17 cellular contexts compared by ENCODE assay signal in genomic region chr1:34915521-34915920, GRCh38. TPM values are rescaled to one million over a fixed set of nuclear protein-coding genes. Genes with fewer than 3 reads are reported as not detected.
"Had no signal": no experiment of that assay in that cellular context is flagged by ENCODE, and none has a peak within 500 bp of the region (broad histone marks: within the 10 kb centered on the region; RNA-seq: fewer than 3 reads in every experiment).

No MANE protein-coding gene starts in this region.

- H3K4me1 ChIP-seq: ascending aorta, left lung, prostate gland had no signal

- H3K4me3 ChIP-seq: ascending aorta, dorsolateral prefrontal cortex, left lung, prostate gland had no signal

- DNase-seq: activated CD4-positive, CD25-positive, alpha-beta regulatory T cell treated with anti-CD3 and anti-CD28 coated beads, Interleukin-2, amount 50 U/mL, for 72 hours; activated naive CD4-positive, alpha-beta T cell treated with anti-CD3 and anti-CD28 coated beads, Interleukin-2, amount 10 ng/mL, durations not matched to agents 7 days and 5 days; activated T-cell treated with anti-CD3 and anti-CD28 coated beads for 4 hours; left lung; mammary epithelial cell; small intestine; stimulated activated CD4-positive, alpha-beta T cell treated with anti-CD3 and anti-CD28 coated beads, Interleukin-4, amount 100 ng/mL, for 4 hours; stimulated activated CD8-positive, alpha-beta memory T cell treated with anti-CD3 and anti-CD28 coated beads, Interleukin-4, amount 100 ng/mL, for 48 hours; stimulated activated naive CD8-positive, alpha-beta T cell treated with anti-CD3 and anti-CD28 coated beads, Interleukin-15, Interleukin-2, amounts not matched to agents 100 U/mL and 50 U/mL, for 24 hours; T-helper 9 cell had no signal

- H3K27me3 ChIP-seq: ascending aorta had no signal

- H3K27ac Mint-ChIP-seq: activated naive CD4-positive, alpha-beta T cell treated with anti-CD3 and anti-CD28 coated beads, Interleukin-2, amount 10 ng/mL, durations not matched to agents 7 days and 5 days; type B pancreatic cell had no signal

- H3K9me3 ChIP-seq: ascending aorta, left lung, prostate gland had no signal

- H3K4me3 Mint-ChIP-seq: activated naive CD4-positive, alpha-beta T cell treated with anti-CD3 and anti-CD28 coated beads, Interleukin-2, amount 10 ng/mL, durations not matched to agents 7 days and 5 days; neural crest cell; type B pancreatic cell had no signal

- H3K27ac ChIP-seq: ascending aorta, left lung, prostate gland had no signal

- H3K36me3 Mint-ChIP-seq: activated naive CD4-positive, alpha-beta T cell treated with anti-CD3 and anti-CD28 coated beads, Interleukin-2, amount 10 ng/mL, durations not matched to agents 7 days and 5 days; type B pancreatic cell had no signal

- H3K4me1 Mint-ChIP-seq: activated naive CD4-positive, alpha-beta T cell treated with anti-CD3 and anti-CD28 coated beads, Interleukin-2, amount 10 ng/mL, durations not matched to agents 7 days and 5 days; neural crest cell had no signal

- H3K9me3 Mint-ChIP-seq: activated naive CD4-positive, alpha-beta T cell treated with anti-CD3 and anti-CD28 coated beads, Interleukin-2, amount 10 ng/mL, durations not matched to agents 7 days and 5 days; neural crest cell; type B pancreatic cell had no signal

- H3K36me3 ChIP-seq: ascending aorta, left lung, prostate gland had no signal

RNA-seq across cellular contexts. Expression of gene DLGAP3, which starts 13.9 kb away (rescaled TPM):
- total RNA-seq: ascending aorta, osteoblast had no signal
- polyA plus RNA-seq: keratinocyte had no signal
